ENCODE assay signal across 8 cellular contexts in the genomic region with DNA sequence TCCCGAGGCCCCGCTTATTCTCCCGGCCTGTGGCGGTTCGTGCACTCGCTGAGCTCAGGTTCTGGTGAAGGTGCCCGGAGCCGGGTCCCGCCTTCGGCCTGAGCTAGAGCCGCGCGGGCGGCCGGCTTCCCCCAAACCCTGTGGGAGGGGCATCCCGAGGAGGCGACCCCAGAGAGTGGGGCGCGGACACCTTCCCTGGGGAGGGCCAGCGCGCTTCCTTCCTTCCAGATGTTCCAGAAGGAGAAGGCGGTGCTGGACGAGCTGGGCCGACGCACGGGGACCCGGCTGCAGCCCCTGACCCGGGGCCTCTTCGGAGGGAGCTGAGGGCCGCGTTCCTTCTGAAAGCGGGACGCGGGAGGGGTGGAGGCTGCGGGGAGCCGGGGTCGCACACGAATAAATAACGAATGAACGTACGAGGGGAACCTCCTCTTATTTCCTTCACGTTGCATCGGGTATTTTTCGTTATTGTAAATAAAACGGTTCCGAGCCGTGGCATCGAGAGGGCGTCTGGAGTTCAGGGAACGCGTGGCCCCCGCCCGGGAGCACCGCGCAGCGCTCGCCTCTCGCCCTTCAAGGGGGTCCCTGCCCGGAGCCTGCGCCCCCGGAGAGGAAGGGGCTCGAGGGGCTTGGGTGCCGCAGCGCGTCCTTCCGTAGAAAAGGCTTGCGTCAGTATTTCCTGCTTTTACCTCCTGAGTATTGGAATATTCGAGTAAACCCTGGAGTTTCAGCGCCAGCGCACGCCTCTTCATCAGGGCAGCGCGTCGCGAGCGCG. TPM values are rescaled to one million over a fixed set of nuclear protein-coding genes. Genes with fewer than 3 reads are reported as not detected.
DNase-seq lines count a peak whose midpoint lies in the region; TF ChIP-seq lines count a peak whose summit lies in the region.

No MANE protein-coding gene starts in this region.

- H3K4me2 ChIP-seq in hepatocyte: peak overlapping the region; percentile 89

- H4K20me1 ChIP-seq in hepatocyte (ENCODE audit: insufficient read depth, poor library complexity, severe bottlenecking): no peaks in the 10 kb centered on the region

- H3K79me2 ChIP-seq in hepatocyte: no peaks in the 10 kb centered on the region

- DNase-seq in hepatocyte (ENCODE audit: low spot score): no peak
- DNase-seq in skeletal muscle cell (ENCODE audit: low read depth): no peak
- DNase-seq in mucosa of gallbladder (ENCODE audit: low spot score): no peak
- no peak for DNase-seq in NCI-H1417 (lab: John Stamatoyannopoulos, UW)
- no peak for DNase-seq in H4 (ENCODE audit: low spot score)
- DNase-seq in HFFc6: no peak

- H3K4me1 Mint-ChIP-seq in activated naive CD4-positive, alpha-beta T cell treated with anti-CD3 and anti-CD28 coated beads, Interleukin-2, amount 50 U/mL, for 24 hours: peaks cover 5% of the 10 kb centered on the region
- H3K4me1 Mint-ChIP-seq in HFFc6 (ENCODE audit: low read depth): peaks cover 14% of the 10 kb centered on the region

- TF ChIP-seq CTCF in hepatocyte (IDR thresholded peaks at IDR 0.05; ENCODE audit: poor library complexity): no peak
- no peak for TF ChIP-seq CTCF in HFFc6 (IDR thresholded peaks at IDR 0.05)

- 30% methylated on average over 77 of the region's 77 CpGs for WGBS in hepatocyte (ENCODE audit: low lambda C conversion rate, missing lambda C conversion rate)

- H3K36me3 Mint-ChIP-seq in activated naive CD4-positive, alpha-beta T cell treated with anti-CD3 and anti-CD28 coated beads, Interleukin-2, amount 50 U/mL, for 24 hours: no peaks in the 10 kb centered on the region
- H3K36me3 Mint-ChIP-seq in HFFc6 (ENCODE audit: low read depth): peaks cover 15% of the 10 kb centered on the region; the same call in 1 of the 2 replicates

- no peaks in the 10 kb centered on the region for H3K9me3 ChIP-seq in hepatocyte (ENCODE audit: low read depth)

- H3K4me3 Mint-ChIP-seq in activated naive CD4-positive, alpha-beta T cell treated with anti-CD3 and anti-CD28 coated beads, Interleukin-2, amount 50 U/mL, for 24 hours: peak overlapping the region; percentile 79
- H3K4me3 Mint-ChIP-seq in HFFc6: no peak overlapping the region

- no peak overlapping the region for H3K27ac ChIP-seq in hepatocyte

- H3K4me3 ChIP-seq in GM08714 (ENCODE audit: low read length): peak overlapping the region; percentile 23; the same call in 1 of the 2 replicates
- H3K4me3 ChIP-seq in hepatocyte: no peak overlapping the region
- H3K4me3 ChIP-seq in skeletal muscle cell (ENCODE audit: low read depth, low read length): peak overlapping the region; percentile 32

- no peaks in the 10 kb centered on the region for H3K27me3 ChIP-seq in hepatocyte

- H3K36me3 ChIP-seq in hepatocyte (replicated peaks; ENCODE audit: insufficient read depth, low read depth): no peaks in the 10 kb centered on the region

- no peaks in the 10 kb centered on the region for H3K9me2 ChIP-seq in hepatocyte (replicated peaks; ENCODE audit: insufficient read depth)

- H3K4me1 ChIP-seq in hepatocyte (ENCODE audit: insufficient read depth): peaks cover 6% of the 10 kb centered on the region

- H3K27me3 Mint-ChIP-seq in activated naive CD4-positive, alpha-beta T cell treated with anti-CD3 and anti-CD28 coated beads, Interleukin-2, amount 50 U/mL, for 24 hours: peaks cover 3% of the 10 kb centered on the region
- H3K27me3 Mint-ChIP-seq in HFFc6 (ENCODE audit: insufficient read depth): peaks cover 5% of the 10 kb centered on the region; the same call in 1 of the 2 replicates

- no peak overlapping the region for H3K27ac Mint-ChIP-seq in activated naive CD4-positive, alpha-beta T cell treated with anti-CD3 and anti-CD28 coated beads, Interleukin-2, amount 50 U/mL, for 24 hours
- H3K27ac Mint-ChIP-seq in HFFc6: no peak overlapping the region

- no peaks in the 10 kb centered on the region for H3K9me3 Mint-ChIP-seq in activated naive CD4-positive, alpha-beta T cell treated with anti-CD3 and anti-CD28 coated beads, Interleukin-2, amount 50 U/mL, for 24 hours
- H3K9me3 Mint-ChIP-seq in HFFc6: peaks cover 4% of the 10 kb centered on the region; the same call in 1 of the 2 replicates

- H2AFZ ChIP-seq in hepatocyte: peak overlapping the region; percentile 49

RNA-seq across cellular contexts. Expression of a gene that starts 11.4 kb away (rescaled TPM):
- total RNA-seq in hepatocyte (21.8 and 25.4 TPM in 2 replicates), mucosa of gallbladder (8.9 TPM)
- 13.9 and 19.9 TPM in 2 replicates for polyA plus RNA-seq in hepatocyte
- total RNA-seq in H4 (2014; rRNA removed; shearing (Covaris generic)): 38.2 and 42.9 TPM in 2 replicates
- total RNA-seq in HFFc6 (2021; fragmentation: NEBNext Ultra II Directional; extraction: Animal tissue kit (Norgen Biotek cat#: 25700)): 10 to 100 TPM; 12.5 to 16.0 (median 15.5) TPM

RNA-seq across cellular contexts. Expression of a gene that starts 12.1 kb away (rescaled TPM):
- total RNA-seq in hepatocyte (52.5 and 64.8 TPM in 2 replicates), mucosa of gallbladder (107 TPM)
- 29.1 and 35.4 TPM in 2 replicates for polyA plus RNA-seq in hepatocyte
- total RNA-seq in H4 (2014; rRNA removed; shearing (Covaris generic)): 41.7 and 48.9 TPM in 2 replicates
- 10 to 100 TPM; 85.7 to 91.8 (median 86.9) TPM for total RNA-seq in HFFc6 (2021; fragmentation: NEBNext Ultra II Directional; extraction: Animal tissue kit (Norgen Biotek cat#: 25700))

RNA-seq across cellular contexts. Expression of a gene that starts 26.2 kb away (rescaled TPM):
- 2.6 TPM in 2 replicates for total RNA-seq in hepatocyte
- polyA plus RNA-seq in hepatocyte: 6.8 and 6.9 TPM in 2 replicates
- total RNA-seq in mucosa of gallbladder: 4.4 TPM
- 7.7 and 11.9 TPM in 2 replicates for total RNA-seq in H4 (2014; rRNA removed; shearing (Covaris generic))
- 1 to 10 TPM; 5.2 to 7.7 (median 7.1) TPM for total RNA-seq in HFFc6 (2021; fragmentation: NEBNext Ultra II Directional; extraction: Animal tissue kit (Norgen Biotek cat#: 25700))

RNA-seq across cellular contexts. Expression of a gene that starts 26.5 kb away (rescaled TPM):
- total RNA-seq in hepatocyte: 11.5 and 12.7 TPM in 2 replicates
- 14.1 and 14.3 TPM in 2 replicates for polyA plus RNA-seq in hepatocyte
- 31.0 TPM for total RNA-seq in mucosa of gallbladder
- 5.2 and 8.1 TPM in 2 replicates for total RNA-seq in H4 (2014; rRNA removed; shearing (Covaris generic))
- 10 to 100 TPM; 23.2 to 26.9 (median 25.5) TPM for total RNA-seq in HFFc6 (2021; fragmentation: NEBNext Ultra II Directional; extraction: Animal tissue kit (Norgen Biotek cat#: 25700))
